In genomic region chr3:53151870-53152269, GRCh38 we compare ENCODE assay signal across 13 cellular contexts.
DNase-seq lines count a peak whose midpoint lies in the region; ATAC-seq and TF ChIP-seq lines count a peak whose summit lies in the region.
"Had no signal": no experiment of that assay in that cellular context is flagged by ENCODE, and none has a peak within 500 bp of the region (broad histone marks: within the 10 kb centered on the region; RNA-seq: fewer than 3 reads in every experiment).

No MANE protein-coding gene starts in this region.

- no peak for DNase-seq in HL-60 (ENCODE audit: low read depth in 1 of 2, low spot score in 1 of 2)
- DNase-seq: CD8-positive, alpha-beta memory T cell; DMS 273 treated with DMSO at 0.1 percent for 48 hours; DMS79; HCEC 1CT; HFFc6; KBM-7 had no signal

- ATAC-seq in GM21526 (IDR thresholded peaks at IDR 0.05; ENCODE audit: low FRiP score, unreplicated experiment), result no peak
- ATAC-seq in GM19397 (IDR thresholded peaks at IDR 0.05; ENCODE audit: unreplicated experiment), result no peak
- ATAC-seq in HG03469 (IDR thresholded peaks at IDR 0.05; ENCODE audit: unreplicated experiment), result no peak
- ATAC-seq: GM12878 had no signal

- H3K27ac ChIP-seq in HL-60 (replicated peaks) (peak overlapping the region; percentile 18; the same call in 1 of the 2 replicates), VCaP (peak overlapping the region; percentile 99; the same call in 1 of the 2 replicates), mucosa of rectum (ENCODE audit: low read depth in 2 of 2, low read length in 2 of 2) (peak overlapping the region; percentile 23 to 54)

- H3K36me3 ChIP-seq in mucosa of rectum (ENCODE audit: control insufficient read depth in 2 of 2, insufficient read depth in 2 of 2, low read length in 2 of 2), result no peaks in the 10 kb centered on the region

- no peak for TF ChIP-seq CTCF in HL-60 (IDR thresholded peaks at IDR 0.05; ENCODE audit: insufficient read depth, low read length)
- no peak for TF ChIP-seq CTCF in VCaP (conservative IDR thresholded peaks at IDR 0.05)

- H3K9me3 ChIP-seq in mucosa of rectum (ENCODE audit: control insufficient read depth in 2 of 2, low read length in 2 of 2), result no peaks in the 10 kb centered on the region

- peak overlapping the region in 1 of 2 donors; percentile 31 for H3K9ac ChIP-seq in mucosa of rectum (ENCODE audit: low read depth in 1 of 2, low read length in 2 of 2)

- no peak overlapping the region for H3K4me3 ChIP-seq in HL-60 (replicated peaks; ENCODE audit: insufficient read depth, low read length)
- no peak overlapping the region for H3K4me3 ChIP-seq in mucosa of rectum (ENCODE audit: low read length in 2 of 2)
- H3K4me3 ChIP-seq: GM12878 had no signal

- H3K27me3 ChIP-seq in HL-60 (ENCODE audit: insufficient read depth, poor library complexity, severe bottlenecking) (no peaks in the 10 kb centered on the region), mucosa of rectum (ENCODE audit: control insufficient read depth in 2 of 2, insufficient read depth in 2 of 2, low read length in 2 of 2) (no peaks in the 10 kb centered on the region)

- peaks cover 77 to 91% of the 10 kb centered on the region in 2 donors for H3K4me1 ChIP-seq in mucosa of rectum (ENCODE audit: control insufficient read depth in 2 of 2, insufficient read depth in 2 of 2, low read length in 2 of 2)

Comparison
In these comparisons a context has a peak if more than half of its experiments do, and no peak if none do; other contexts are left out.
1. H3K27ac ChIP-seq: peak in every context shown above with its lines; median percentile 99 in VCaP; 38 in mucosa of rectum; 18 in HL-60.